In the genomic region with DNA sequence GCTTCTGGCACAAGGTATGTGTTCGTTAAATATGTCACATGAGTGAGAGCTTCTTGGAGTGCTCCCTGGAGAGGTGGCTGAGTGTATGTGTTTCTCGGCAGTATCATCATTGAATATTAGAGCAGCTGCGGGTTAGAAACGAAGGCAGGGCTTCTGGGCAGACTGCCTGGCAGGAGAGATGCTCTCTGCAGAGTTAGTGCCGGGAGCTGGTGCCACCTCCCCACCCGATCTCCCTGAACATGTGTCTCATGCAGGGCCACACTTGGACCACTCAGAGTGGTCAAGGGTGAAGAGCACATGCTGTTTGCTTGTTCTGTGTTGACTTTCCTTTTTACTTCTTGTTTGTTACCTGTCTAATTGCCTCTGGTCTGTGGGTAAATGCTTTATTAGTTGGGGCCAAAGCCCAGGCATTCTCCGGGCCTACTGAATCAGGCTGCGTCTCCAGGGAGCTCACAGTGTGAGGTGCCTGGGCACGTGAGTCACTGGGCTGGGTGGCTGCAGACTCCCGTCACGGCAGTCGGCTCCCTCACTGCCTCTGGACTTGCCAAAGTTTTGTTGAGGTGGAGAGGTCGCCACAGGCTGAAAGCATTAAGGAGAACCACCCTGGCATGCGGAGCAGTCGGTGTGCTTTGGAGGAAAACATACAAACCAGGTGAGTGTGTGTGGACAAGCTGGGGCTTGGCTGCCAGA, we compare ENCODE assay signal across 14 cellular contexts.
DNase-seq lines count a peak whose midpoint lies in the region; ATAC-seq and TF ChIP-seq lines count a peak whose summit lies in the region.
"Had no signal": no experiment of that assay in that cellular context is flagged by ENCODE, and none has a peak within 500 bp of the region (broad histone marks: within the 10 kb centered on the region; RNA-seq: fewer than 3 reads in every experiment).

No MANE protein-coding gene starts in this region.

- no peaks in the 10 kb centered on the region for H3K27me3 ChIP-seq in psoas muscle (ENCODE audit: insufficient read depth in 3 of 3, low read length in 2 of 3)
- H3K27me3 ChIP-seq: neutrophil had no signal

- TF ChIP-seq CTCF in epithelial cell of proximal tubule (conservative IDR thresholded peaks at IDR 0.05; ENCODE audit: low read depth, low read length) (no peak), psoas muscle (IDR thresholded peaks at IDR 0.05) (no peak)

- H3K4me1 ChIP-seq in psoas muscle: peaks cover 4% of the 10 kb centered on the region

- no peak overlapping the region for H3K4me3 ChIP-seq in epithelial cell of proximal tubule (ENCODE audit: low read depth, low read length)
- no peak overlapping the region for H3K4me3 ChIP-seq in psoas muscle
- H3K4me3 ChIP-seq: HAP-1, K562 had no signal

- no peak overlapping the region for H3K27ac ChIP-seq in psoas muscle
- H3K27ac ChIP-seq: neutrophil had no signal

- intact Hi-C loops in psoas muscle (cut with DNase I): no loop called here

- 39 to 72% (median 43%) methylated on average over 15 of the region's 15 CpGs for WGBS in psoas muscle, 3 donors

- H3K9me3 ChIP-seq in psoas muscle: no peaks in the 10 kb centered on the region
- H3K9me3 ChIP-seq: HAP-1, neutrophil had no signal

- DNase-seq in Daoy (ENCODE audit: low read depth): peak; percentile 13
- peak; percentile 59 for DNase-seq in NCI-H446 treated with DMSO at 0.1 percent for 48 hours (lab: John Stamatoyannopoulos, UW)
- peak; percentile 35 for DNase-seq in epithelial cell of proximal tubule (ENCODE audit: low read depth)
- DNase-seq in psoas muscle: peak; percentile 28 to 57
- DNase-seq in NCI-H748 treated with DMSO at 0.1 percent for 48 hours (lab: John Stamatoyannopoulos, UW): no peak
- no peak for DNase-seq in germinal center (ENCODE audit: low spot score)
- no peak for DNase-seq in HEK293T (ENCODE audit: extremely low spot score)
- DNase-seq: activated CD8-positive, alpha-beta memory T cell treated with anti-CD3 and anti-CD28 coated beads, Interleukin-2, amount 50 U/mL, for 4 hours; left colon; stimulated activated naive CD8-positive, alpha-beta T cell treated with anti-CD3 and anti-CD28 coated beads, Interleukin-15, amount 100 ng/mL, for 72 hours had no signal

- H3K36me3 ChIP-seq in psoas muscle (ENCODE audit: insufficient read depth in 1 of 2, low read depth in 1 of 2): no peaks in the 10 kb centered on the region
- H3K36me3 ChIP-seq: HAP-1, neutrophil had no signal

- CTCF ChIA-PET in HEK293T (lab: Yijun Ruan, JAX): no interaction called here

- POLR2A ChIA-PET in HEK293T (lab: Yijun Ruan, JAX): interaction anchor here (0.9 kb wide), 1 partner anchor 10 kb away, joined by 3 read pairs; no protein-coding TSS in a partner anchor

- peak; percentile 52 to 88 (median 84) for ATAC-seq in psoas muscle
- no peak for ATAC-seq in HG02623 (IDR thresholded peaks at IDR 0.05; ENCODE audit: unreplicated experiment)
- ATAC-seq: K562; left colon; stimulated activated naive CD8-positive, alpha-beta T cell treated with anti-CD3 and anti-CD28 coated beads, Interleukin-15, amount 100 ng/mL, for 72 hours had no signal

TF ChIP-seq in HEK293T, 16 proteins besides CTCF, POLR2A, EP300 and RAD21:
- no peak for TF ChIP-seq SP1 (IDR thresholded peaks at IDR 0.05)
- no peak for TF ChIP-seq SUZ12 (IDR thresholded peaks at IDR 0.05)
- TF ChIP-seq BHLHE40 (IDR thresholded peaks at IDR 0.05; ENCODE audit: borderline replicate concordance): no peak
- TF ChIP-seq ARNT (IDR thresholded peaks at IDR 0.05): no peak
- TF ChIP-seq HDGF (IDR thresholded peaks at IDR 0.05; ENCODE audit: borderline replicate concordance): no peak
- no peak for TF ChIP-seq FOXM1 (IDR thresholded peaks at IDR 0.05; ENCODE audit: borderline replicate concordance)

Comparison
In these comparisons a context has a peak if more than half of its experiments do, and no peak if none do; other contexts are left out.
1. DNase-seq: peak in Daoy (single experiment), NCI-H446 treated with DMSO at 0.1 percent for 48 hours (single experiment), epithelial cell of proximal tubule (single experiment) and psoas muscle (2 of 2); none in NCI-H748 treated with DMSO at 0.1 percent for 48 hours (single experiment), germinal center (single experiment) and HEK293T (single experiment).